Comparison of ENCODE assay signal across 8 cellular contexts in genomic region chr19:5480427-5480836, GRCh38. TPM values are rescaled to one million over a fixed set of nuclear protein-coding genes. Genes with fewer than 3 reads are reported as not detected.
DNase-seq lines count a peak whose midpoint lies in the region; ATAC-seq and TF ChIP-seq lines count a peak whose summit lies in the region.
"Had no signal": no experiment of that assay in that cellular context is flagged by ENCODE, and none has a peak within 500 bp of the region (broad histone marks: within the 10 kb centered on the region; RNA-seq: fewer than 3 reads in every experiment).

No MANE protein-coding gene starts in this region.

- DNase-seq in GM10248 (ENCODE audit: extremely low spot score) (peak; percentile 60), MM.1S (no peak)
- peak; percentile 24 to 38 for DNase-seq in activated T-cell treated with anti-CD3 and anti-CD28 coated beads, Interleukin-2, amount 50 U/mL, for 72 hours

- H3K4me3 Mint-ChIP-seq in activated T-cell treated with anti-CD3 and anti-CD28 coated beads, Interleukin-2, amount 50 U/mL, for 72 hours = no peak overlapping the region
- H3K4me3 Mint-ChIP-seq: memory B cell had no signal

- no peak overlapping the region for H2AFZ ChIP-seq in MM.1S (ENCODE audit: low read length)

- H3K4me3 ChIP-seq in MM.1S (ENCODE audit: low read length) (no peak overlapping the region), liver (ENCODE audit: low read depth in 1 of 3, low read length in 3 of 3) (no peak overlapping the region)

- no peak for TF ChIP-seq RAD21 in liver (IDR thresholded peaks at IDR 0.05)

- peaks cover 0 to 2% of the 10 kb centered on the region in 2 donors for H3K36me3 Mint-ChIP-seq in activated T-cell treated with anti-CD3 and anti-CD28 coated beads, Interleukin-2, amount 50 U/mL, for 72 hours (ENCODE audit: insufficient read depth in 2 of 2)
- H3K36me3 Mint-ChIP-seq: memory B cell had no signal

- no peaks in the 10 kb centered on the region for H3K4me1 Mint-ChIP-seq in activated T-cell treated with anti-CD3 and anti-CD28 coated beads, Interleukin-2, amount 50 U/mL, for 72 hours (ENCODE audit: low read depth)
- H3K4me1 Mint-ChIP-seq: memory B cell had no signal

- H3K27ac ChIP-seq in MM.1S (ENCODE audit: low read length) (no peak overlapping the region), liver (ENCODE audit: low read depth in 1 of 2, low read length in 2 of 2) (no peak overlapping the region)

- POLR2A ChIA-PET in GM10248 (lab: Yijun Ruan, JAX) = no interaction called here

- H3K27ac Mint-ChIP-seq in activated T-cell treated with anti-CD3 and anti-CD28 coated beads, Interleukin-2, amount 50 U/mL, for 72 hours = no peak overlapping the region
- H3K27ac Mint-ChIP-seq: memory B cell had no signal

- H3K27me3 Mint-ChIP-seq in activated T-cell treated with anti-CD3 and anti-CD28 coated beads, Interleukin-2, amount 50 U/mL, for 72 hours (ENCODE audit: low read depth) = peaks cover 41% of the 10 kb centered on the region

- peaks cover 2 to 4% of the 10 kb centered on the region in 2 donors for H3K9me3 Mint-ChIP-seq in activated T-cell treated with anti-CD3 and anti-CD28 coated beads, Interleukin-2, amount 50 U/mL, for 72 hours

- no peaks in the 10 kb centered on the region for H3K4me1 ChIP-seq in MM.1S (ENCODE audit: low read length)
- peaks cover 14 to 24% (median 20%) of the 10 kb centered on the region in 4 donors for H3K4me1 ChIP-seq in liver (ENCODE audit: control insufficient read depth in 4 of 4, insufficient read depth in 4 of 4, low read length in 3 of 4)

- H3K79me2 ChIP-seq in MM.1S (ENCODE audit: low read length) = no peaks in the 10 kb centered on the region

- H3K36me3 ChIP-seq in MM.1S (replicated peaks; ENCODE audit: insufficient read depth, low read length) = no peaks in the 10 kb centered on the region
- no peaks in the 10 kb centered on the region for H3K36me3 ChIP-seq in liver (ENCODE audit: control insufficient read depth in 4 of 4, insufficient read depth in 3 of 4, low read depth in 1 of 4, low read length in 3 of 4)

- H3K9ac ChIP-seq in MM.1S (ENCODE audit: low read length) (no peak overlapping the region), liver (ENCODE audit: low read depth in 1 of 2, low read length in 2 of 2) (no peak overlapping the region)

- H3K27me3 ChIP-seq in MM.1S (replicated peaks; ENCODE audit: insufficient read depth, low read length) (peaks cover 91% of the 10 kb centered on the region), liver (ENCODE audit: control insufficient read depth in 4 of 4, insufficient read depth in 4 of 4, low read length in 3 of 4) (peaks cover 0 to 7% (median 0%) of the 10 kb centered on the region in 4 donors)

- TF ChIP-seq CTCF in GM10248 (IDR thresholded peaks at IDR 0.05; ENCODE audit: control extremely low read depth, extremely low read depth, low read depth, missing control alignments) (peak; percentile 42), MM.1S (IDR thresholded peaks at IDR 0.05; ENCODE audit: low read length) (peak; percentile 68), liver (IDR thresholded peaks at IDR 0.05; ENCODE audit: low read depth, low read length, missing input control) (peak; percentile 33)

- CTCF ChIA-PET in GM10248 (lab: Yijun Ruan, JAX) = interaction anchor here (0.8 kb wide), 1 partner anchor 17 kb away, joined by 3 read pairs; no protein-coding TSS in a partner anchor

- H4K20me1 ChIP-seq in MM.1S (ENCODE audit: insufficient read depth, low read length) = no peaks in the 10 kb centered on the region

- no peaks in the 10 kb centered on the region for H3F3A ChIP-seq in MM.1S (ENCODE audit: insufficient read depth, low read length)

- ATAC-seq in activated T-cell treated with anti-CD3 and anti-CD28 coated beads, Interleukin-2, amount 50 U/mL, for 72 hours (replicated peaks in 1 of 2) = no peak
- ATAC-seq in HG03097 (IDR thresholded peaks at IDR 0.05; ENCODE audit: low FRiP score, unreplicated experiment) = no peak
- no peak for ATAC-seq in GM19395 (IDR thresholded peaks at IDR 0.05; ENCODE audit: unreplicated experiment)
- ATAC-seq in GM18909 (IDR thresholded peaks at IDR 0.05; ENCODE audit: poor library complexity, unreplicated experiment) = no peak

- H3K9me3 ChIP-seq in MM.1S (replicated peaks; ENCODE audit: insufficient read depth, low read length) = no peaks in the 10 kb centered on the region
- H3K9me3 ChIP-seq in liver (ENCODE audit: control insufficient read depth in 4 of 4, low read length in 3 of 4) = no peaks in the 10 kb centered on the region

- WGBS in liver = 54% methylated on average over 6 of the region's 6 CpGs

- no peaks in the 10 kb centered on the region for H3K9me2 ChIP-seq in MM.1S (replicated peaks; ENCODE audit: insufficient read depth, low read length)

- no peak overlapping the region for H3K4me2 ChIP-seq in MM.1S (ENCODE audit: low read depth, low read length)

TF ChIP-seq in liver, 16 proteins besides CTCF, POLR2A, EP300 and RAD21:
- TF ChIP-seq JUND (IDR thresholded peaks at IDR 0.05) (no peak), FOXA2 (IDR thresholded peaks at IDR 0.05) (no peak), ZBTB33 (IDR thresholded peaks at IDR 0.05) (no peak), GABPA (IDR thresholded peaks at IDR 0.05 in 1 of 2, conservative IDR thresholded peaks at IDR 0.05 in 1 of 2) (no peak), YY1 (IDR thresholded peaks at IDR 0.05) (no peak), REST (IDR thresholded peaks at IDR 0.05) (no peak), TAF1 (conservative IDR thresholded peaks at IDR 0.05) (no peak), RXRA (IDR thresholded peaks at IDR 0.05) (no peak), NR2F2 (IDR thresholded peaks at IDR 0.05) (no peak), ATF3 (IDR thresholded peaks at IDR 0.05) (no peak), HNF4G (IDR thresholded peaks at IDR 0.05) (no peak), HNF4A (conservative IDR thresholded peaks at IDR 0.05) (no peak), MAX (IDR thresholded peaks at IDR 0.05) (no peak)

RNA-seq across cellular contexts. Expression of gene ZNRF4, which starts 25.2 kb away (rescaled TPM):
- total RNA-seq in activated T-cell treated with anti-CD3 and anti-CD28 coated beads, Interleukin-2, amount 50 U/mL, for 72 hours = not detected
- total RNA-seq in liver = not detected
- polyA plus RNA-seq in liver = not detected
